In the genomic region with DNA sequence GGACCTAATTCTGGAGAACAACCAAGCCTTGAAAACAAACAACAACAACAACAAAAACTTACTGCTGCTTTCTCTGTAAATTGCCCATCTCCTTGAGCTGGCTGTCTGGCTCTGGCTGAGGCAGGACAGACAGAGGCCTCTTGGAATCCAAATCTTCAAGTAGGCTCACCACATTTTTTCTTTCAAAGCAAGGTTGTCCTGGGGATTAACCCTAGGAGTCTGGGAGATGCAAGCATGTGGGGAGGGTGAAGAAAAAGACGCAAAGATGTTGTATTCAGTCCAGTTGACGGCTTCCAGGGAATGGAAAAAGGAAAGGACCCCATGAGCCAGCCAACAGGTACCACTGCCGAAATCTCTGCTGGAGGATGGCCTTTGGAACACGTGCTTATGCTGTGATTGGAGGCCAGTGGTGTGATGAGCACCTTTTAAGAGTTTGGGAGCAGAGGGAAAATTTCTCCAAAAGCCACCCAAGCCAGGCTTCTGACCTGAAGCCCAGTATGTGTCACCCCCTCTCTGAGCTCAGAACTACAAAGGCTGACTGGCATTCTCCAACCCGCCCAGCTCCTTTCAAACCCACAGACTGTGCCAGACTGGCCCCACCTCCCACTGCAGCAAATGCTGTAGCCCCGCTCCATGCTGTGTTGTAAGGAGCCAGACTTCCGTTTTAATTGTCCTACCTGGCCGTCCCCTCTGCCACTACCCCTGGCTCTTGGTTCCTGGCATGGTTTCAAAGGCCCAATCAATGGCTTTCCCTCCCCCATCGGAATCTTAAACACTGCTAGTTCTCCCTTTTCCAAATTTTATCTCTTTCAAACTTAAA, we compare ENCODE assay signal across 13 cellular contexts. TPM values are rescaled to one million over a fixed set of nuclear protein-coding genes. Genes with fewer than 3 reads are reported as not detected.
DNase-seq lines count a peak whose midpoint lies in the region; ATAC-seq and TF ChIP-seq lines count a peak whose summit lies in the region.
"Had no signal": no experiment of that assay in that cellular context is flagged by ENCODE, and none has a peak within 500 bp of the region (broad histone marks: within the 10 kb centered on the region; RNA-seq: fewer than 3 reads in every experiment).

No MANE protein-coding gene starts in this region.

- WGBS in right cardiac atrium: 81% methylated on average over 9 of the region's 9 CpGs
- 74 to 83% methylated on average over 9 of the region's 9 CpGs for WGBS in heart right ventricle, 2 donors

- peaks cover 9% of the 10 kb centered on the region for H3K27me3 Mint-ChIP-seq in WTC11 (ENCODE audit: low read depth)

- H3K36me3 Mint-ChIP-seq in WTC11: no peaks in the 10 kb centered on the region

- no peak overlapping the region for H3K4me3 ChIP-seq in right cardiac atrium (ENCODE audit: low read length)
- no peak overlapping the region for H3K4me3 ChIP-seq in heart right ventricle
- H3K4me3 ChIP-seq: ovary, upper lobe of right lung had no signal

- ATAC-seq in right cardiac atrium: no peak
- no peak for ATAC-seq in heart right ventricle
- ATAC-seq in WTC11: peak; percentile 31
- ATAC-seq in GM18870 (IDR thresholded peaks at IDR 0.05; ENCODE audit: unreplicated experiment): no peak
- ATAC-seq in GM21737 (IDR thresholded peaks at IDR 0.05; ENCODE audit: unreplicated experiment): no peak
- ATAC-seq: activated T-helper 17 cell treated with anti-CD3 and anti-CD28 coated beads, Interleukin-2, amount 50 U/mL, for 72 hours; upper lobe of right lung had no signal

- intact Hi-C loops in right cardiac atrium (cut with DNase I) (loop anchor here in 1 of 4 donors (10.0 kb wide), 1 partner anchor 100 kb away; no protein-coding TSS in a partner anchor), heart right ventricle (cut with DNase I) (loop anchor here in 8 of 10 donors (5.0 to 10.0 kb wide), 8 partner anchors 80 to 450 kb away; no protein-coding TSS in a partner anchor)

- H3K36me3 ChIP-seq in heart right ventricle: no peaks in the 10 kb centered on the region
- H3K36me3 ChIP-seq: ovary, upper lobe of right lung had no signal

- DNase-seq in right cardiac atrium: peak; percentile 14 to 55 (median 42)
- DNase-seq in heart right ventricle: no peak
- peak; percentile 15 for DNase-seq in WTC11 (ENCODE audit: low spot score)
- DNase-seq in hypothalamus (lab: John Stamatoyannopoulos, UW): peak in 27 of 51 donors; percentile 8 to 70 (median 43)
- DNase-seq in cerebellar cortex (ENCODE audit: low spot score): no peak
- DNase-seq in mesenteric fat pad (ENCODE audit: low spot score): no peak
- DNase-seq: activated CD4-positive, alpha-beta T cell treated with anti-CD3 and anti-CD28 coated beads, Interleukin-2, amount 50 U/mL, for 48 hours; ovary; stimulated activated CD8-positive, alpha-beta memory T cell treated with anti-CD3 and anti-CD28 coated beads, Interleukin-4, amount 100 ng/mL, for 48 hours; upper lobe of right lung had no signal

- TF ChIP-seq CTCF in heart right ventricle (IDR thresholded peaks at IDR 0.05) (no peak), WTC11 (IDR thresholded peaks at IDR 0.05) (no peak)

- peak overlapping the region; percentile 46 for H3K27ac ChIP-seq in right cardiac atrium (ENCODE audit: low read length)
- H3K27ac ChIP-seq in heart right ventricle: peak overlapping the region in 3 of 10 donors; percentile 8 to 96 (median 23)
- H3K27ac ChIP-seq: upper lobe of right lung had no signal

- POLR2A ChIA-PET in WTC11 (lab: Charles Lee): interaction anchor here (0.6 kb wide), 1 partner anchor 436 kb away, joined by 5 read pairs; no protein-coding TSS in a partner anchor

- H3K27me3 ChIP-seq in right cardiac atrium (ENCODE audit: control insufficient read depth, insufficient read depth): no peaks in the 10 kb centered on the region
- H3K27me3 ChIP-seq in heart right ventricle: peaks cover 0 to 24% (median 0%) of the 10 kb centered on the region in 7 donors
- H3K27me3 ChIP-seq: ovary, upper lobe of right lung had no signal

- no peak overlapping the region for H3K27ac Mint-ChIP-seq in WTC11
- H3K27ac Mint-ChIP-seq: activated T-helper 17 cell treated with anti-CD3 and anti-CD28 coated beads, Interleukin-2, amount 50 U/mL, for 72 hours had no signal

- H3K4me3 Mint-ChIP-seq in WTC11: no peak overlapping the region
- H3K4me3 Mint-ChIP-seq: activated T-helper 17 cell treated with anti-CD3 and anti-CD28 coated beads, Interleukin-2, amount 50 U/mL, for 72 hours had no signal

- peaks cover 11% of the 10 kb centered on the region for H3K4me1 Mint-ChIP-seq in WTC11
- H3K4me1 Mint-ChIP-seq: activated T-helper 17 cell treated with anti-CD3 and anti-CD28 coated beads, Interleukin-2, amount 50 U/mL, for 72 hours had no signal

- H3K9me3 ChIP-seq in right cardiac atrium (ENCODE audit: control insufficient read depth, low read length) (no peaks in the 10 kb centered on the region), heart right ventricle (no peaks in the 10 kb centered on the region)
- H3K9me3 ChIP-seq: ovary, upper lobe of right lung had no signal

- H3K4me1 ChIP-seq in right cardiac atrium (ENCODE audit: control insufficient read depth, insufficient read depth, low read length): no peaks in the 10 kb centered on the region
- peaks cover 0 to 37% (median 15%) of the 10 kb centered on the region in 9 donors for H3K4me1 ChIP-seq in heart right ventricle
- H3K4me1 ChIP-seq: upper lobe of right lung had no signal

- H3K9me3 Mint-ChIP-seq in WTC11: no peaks in the 10 kb centered on the region

- CTCF ChIA-PET in WTC11 (lab: Charles Lee): no interaction called here

TF ChIP-seq in WTC11, 78 proteins besides CTCF, POLR2A, EP300 and RAD21:
- no peak for TF ChIP-seq MXD4 (CRISPR knock-in tag; IDR thresholded peaks at IDR 0.05; ENCODE audit: borderline replicate concordance)
- TF ChIP-seq NFE2L1 (CRISPR knock-in tag; IDR thresholded peaks at IDR 0.05): no peak
- TF ChIP-seq CREM (CRISPR knock-in tag; IDR thresholded peaks at IDR 0.05): no peak
- TF ChIP-seq USF2 (CRISPR knock-in tag; IDR thresholded peaks at IDR 0.05): no peak
- TF ChIP-seq E2F1 (CRISPR knock-in tag; IDR thresholded peaks at IDR 0.05): no peak
- TF ChIP-seq FOXJ3 (CRISPR knock-in tag; IDR thresholded peaks at IDR 0.05; ENCODE audit: borderline replicate concordance): no peak
- no peak for TF ChIP-seq SMAD3 (CRISPR knock-in tag; IDR thresholded peaks at IDR 0.05; ENCODE audit: borderline replicate concordance)
- TF ChIP-seq, protein P1, sequence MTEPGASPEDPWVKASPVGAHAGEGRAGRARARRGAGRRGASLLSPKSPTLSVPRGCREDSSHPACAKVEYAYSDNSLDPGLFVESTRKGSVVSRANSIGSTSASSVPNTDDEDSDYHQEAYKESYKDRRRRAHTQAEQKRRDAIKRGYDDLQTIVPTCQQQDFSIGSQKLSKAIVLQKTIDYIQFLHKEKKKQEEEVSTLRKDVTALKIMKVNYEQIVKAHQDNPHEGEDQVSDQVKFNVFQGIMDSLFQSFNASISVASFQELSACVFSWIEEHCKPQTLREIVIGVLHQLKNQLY (CRISPR knock-in tag; IDR thresholded peaks at IDR 0.05): no peak
TF ChIP-seq in WTC11: peak in this region for 0.

RNA-seq across cellular contexts. Expression of gene BLID, which starts 10.8 kb away (rescaled TPM):
- total RNA-seq in right cardiac atrium (1 to 10 TPM; 1.6 to 2.4 (median 1.7) TPM), heart right ventricle (under 1 TPM in 1 of 10 donors, not detected in 9; 0.70 TPM), WTC11 (2021) (not detected in 3 replicates), mesenteric fat pad (0.67 TPM)
- polyA plus RNA-seq in right cardiac atrium (0.57 TPM), heart right ventricle (not detected)
- total RNA-seq: activated T-helper 17 cell treated with anti-CD3 and anti-CD28 coated beads, Interleukin-2, amount 50 U/mL, for 72 hours; upper lobe of right lung had no signal

Comparison
In these comparisons a context has a peak if more than half of its experiments do, and no peak if none do; other contexts are left out.
1. DNase-seq: peak in right cardiac atrium (3 of 3), WTC11 (single experiment) and hypothalamus (27 of 51); none in heart right ventricle (0 of 2), cerebellar cortex (single experiment) and mesenteric fat pad (single experiment).